In genomic region chr16:63816304-63816703, GRCh38 we compare ENCODE assay signal across 26 cellular contexts.
"Had no signal": no experiment of that assay in that cellular context is flagged by ENCODE, and none has a peak within 500 bp of the region (broad histone marks: within the 10 kb centered on the region; RNA-seq: fewer than 3 reads in every experiment).

No MANE protein-coding gene starts in this region.

- H3K4me1 ChIP-seq: heart left ventricle had no signal

- H3K27ac Mint-ChIP-seq: activated CD8-positive, alpha-beta T cell treated with anti-CD3 and anti-CD28 coated beads for 36 hours; activated T-helper 17 cell treated with anti-CD3 and anti-CD28 coated beads, Interleukin-2, amount 50 U/mL, for 72 hours; memory B cell; naive thymus-derived CD4-positive, alpha-beta T cell; stimulated activated naive CD8-positive, alpha-beta T cell treated with anti-CD3 and anti-CD28 coated beads, Interleukin-15, Interleukin-2, amounts not matched to agents 100 ng/mL and 50 ng/mL, for 24 hours; T-helper 17 cell; WTC11 had no signal

- H3K27me3 Mint-ChIP-seq: activated CD8-positive, alpha-beta T cell treated with anti-CD3 and anti-CD28 coated beads for 36 hours; activated T-helper 17 cell treated with anti-CD3 and anti-CD28 coated beads, Interleukin-2, amount 50 U/mL, for 72 hours; memory B cell; naive thymus-derived CD4-positive, alpha-beta T cell; stimulated activated naive CD8-positive, alpha-beta T cell treated with anti-CD3 and anti-CD28 coated beads, Interleukin-15, Interleukin-2, amounts not matched to agents 100 ng/mL and 50 ng/mL, for 24 hours; T-helper 17 cell had no signal

- H3K36me3 Mint-ChIP-seq: memory B cell; naive thymus-derived CD4-positive, alpha-beta T cell had no signal

- H3K27ac ChIP-seq: heart left ventricle, skin epidermis, thoracic aorta had no signal

- ATAC-seq: activated CD8-positive, alpha-beta T cell treated with anti-CD3 and anti-CD28 coated beads for 36 hours; activated T-cell treated with anti-CD3 and anti-CD28 coated beads, Interleukin-2, amount 50 U/mL, for 4 hours; activated T-helper 17 cell treated with anti-CD3 and anti-CD28 coated beads, Interleukin-2, amount 50 U/mL, for 72 hours; heart left ventricle; naive thymus-derived CD4-positive, alpha-beta T cell; sciatic nerve; T-helper 17 cell; WTC11 had no signal

- H3K9me3 ChIP-seq: heart left ventricle, thoracic aorta had no signal

- H3K4me3 Mint-ChIP-seq: activated CD8-positive, alpha-beta T cell treated with anti-CD3 and anti-CD28 coated beads for 36 hours; activated T-cell treated with anti-CD3 and anti-CD28 coated beads, Interleukin-2, amount 50 U/mL, for 4 hours; activated T-helper 17 cell treated with anti-CD3 and anti-CD28 coated beads, Interleukin-2, amount 50 U/mL, for 72 hours; memory B cell; naive thymus-derived CD4-positive, alpha-beta T cell; stimulated activated naive CD8-positive, alpha-beta T cell treated with anti-CD3 and anti-CD28 coated beads, Interleukin-15, Interleukin-2, amounts not matched to agents 100 ng/mL and 50 ng/mL, for 24 hours; T-helper 17 cell; WTC11 had no signal

- H3K4me3 ChIP-seq: heart left ventricle, skin epidermis, thoracic aorta had no signal

- H3K4me1 Mint-ChIP-seq: activated T-helper 17 cell treated with anti-CD3 and anti-CD28 coated beads, Interleukin-2, amount 50 U/mL, for 72 hours; memory B cell; naive thymus-derived CD4-positive, alpha-beta T cell; T-helper 17 cell had no signal

- DNase-seq: activated CD4-positive, alpha-beta T cell treated with anti-CD3 and anti-CD28 coated beads, Interleukin-2, amount 50 U/mL, for 1 hour; activated CD8-positive, alpha-beta T cell treated with anti-CD3 and anti-CD28 coated beads for 36 hours; activated gamma-delta T cell treated with Interleukin-2 at 50 U/mL for 16 hours; activated naive CD4-positive, alpha-beta T cell treated with anti-CD3 and anti-CD28 coated beads, Interleukin-2, amount 50 U/mL, for 16 hours; activated T-cell treated with anti-CD3 and anti-CD28 coated beads, Interleukin-2, amount 50 U/mL, for 4 hours; amniotic stem cell; central memory CD4-positive, alpha-beta T cell; dermis blood vessel endothelial cell; effector CD4-positive, alpha-beta T cell; erythroblast; heart left ventricle; midbrain; naive thymus-derived CD4-positive, alpha-beta T cell; retina; stimulated activated CD4-positive, alpha-beta T cell treated with anti-CD3 and anti-CD28 coated beads, Interleukin-12 subunit alpha, Interleukin-12 subunit beta, amount 100 ng/mL, for 4 hours; stimulated activated CD4-positive, alpha-beta T cell treated with anti-CD3 and anti-CD28 coated beads, Interleukin-4, amount 100 ng/mL, for 1 hour; SW 1271; T-helper 17 cell; trophoblast cell had no signal

- H3K36me3 ChIP-seq: heart left ventricle, thoracic aorta had no signal

- H3K27me3 ChIP-seq: heart left ventricle had no signal
